ENCODE assay signal across 1 cellular context in genomic region chr15:63466378-63467192, GRCh38.
TF ChIP-seq lines count a peak whose summit lies in the region.

No MANE protein-coding gene starts in this region.

TF ChIP-seq in HEK293, 187 proteins besides CTCF, POLR2A, EP300 and RAD21 (continued from another document):
- TF ChIP-seq ZNF670 (tag by site-specific recombination; IDR thresholded peaks at IDR 0.05; ENCODE audit: low read depth), result no peak
- no peak for TF ChIP-seq PRDM4 (tag by site-specific recombination; IDR thresholded peaks at IDR 0.05)
- no peak for TF ChIP-seq ZNF366 (tag by site-specific recombination; conservative IDR thresholded peaks at IDR 0.05)
- TF ChIP-seq ZNF2 (tag by site-specific recombination; IDR thresholded peaks at IDR 0.05), result peak; percentile 37; the same call in 1 of the 2 replicates
- no peak for TF ChIP-seq ZSCAN23 (tag by site-specific recombination; IDR thresholded peaks at IDR 0.05)
- TF ChIP-seq ZNF398 (tag by site-specific recombination; IDR thresholded peaks at IDR 0.05), result no peak; the same call in 1 of the 2 replicates
- TF ChIP-seq RBAK (tag by site-specific recombination; IDR thresholded peaks at IDR 0.05), result no peak
- TF ChIP-seq ZNF354C (tag by site-specific recombination; IDR thresholded peaks at IDR 0.05; ENCODE audit: borderline replicate concordance, low read depth), result no peak
- no peak for TF ChIP-seq FEZF1 (tag by site-specific recombination; IDR thresholded peaks at IDR 0.05)
- TF ChIP-seq SCRT2 (tag by site-specific recombination; IDR thresholded peaks at IDR 0.05), result no peak
- TF ChIP-seq ZNF747 (tag by site-specific recombination; IDR thresholded peaks at IDR 0.05), result no peak
- peak; percentile 26; the same call in 1 of the 2 replicates for TF ChIP-seq GLIS1 (tag by site-specific recombination; IDR thresholded peaks at IDR 0.05)
- no peak for TF ChIP-seq AEBP2 (tag by site-specific recombination; IDR thresholded peaks at IDR 0.05; ENCODE audit: borderline replicate concordance)
- no peak for TF ChIP-seq HIC1 (tag by site-specific recombination; IDR thresholded peaks at IDR 0.05)
- TF ChIP-seq ZNF548 (tag by site-specific recombination; IDR thresholded peaks at IDR 0.05), result no peak
- no peak for TF ChIP-seq ZNF776 (tag by site-specific recombination; IDR thresholded peaks at IDR 0.05; ENCODE audit: borderline replicate concordance)
- TF ChIP-seq HOXC10 (CRISPR knock-in tag; IDR thresholded peaks at IDR 0.05), result no peak
- no peak for TF ChIP-seq ZNF311 (tag by site-specific recombination; IDR thresholded peaks at IDR 0.05; ENCODE audit: borderline replicate concordance)
- TF ChIP-seq ZIC2 (tag by site-specific recombination; IDR thresholded peaks at IDR 0.05), result no peak
- no peak for TF ChIP-seq ZNF140 (tag by site-specific recombination; IDR thresholded peaks at IDR 0.05)
- peak; percentile 58 for TF ChIP-seq ZBTB11 (tag by site-specific recombination; conservative IDR thresholded peaks at IDR 0.05; ENCODE audit: low read depth)
- TF ChIP-seq HOXD13 (CRISPR knock-in tag; IDR thresholded peaks at IDR 0.05; ENCODE audit: borderline replicate concordance), result no peak
